ENCODE assay signal across 10 cellular contexts in genomic region chr17:28033972-28034714, GRCh38. TPM values are rescaled to one million over a fixed set of nuclear protein-coding genes. Genes with fewer than 3 reads are reported as not detected.
DNase-seq lines count a peak whose midpoint lies in the region; ATAC-seq, FAIRE-seq and TF ChIP-seq lines count a peak whose summit lies in the region.
"Had no signal": no experiment of that assay in that cellular context is flagged by ENCODE, and none has a peak within 500 bp of the region (broad histone marks: within the 10 kb centered on the region; RNA-seq: fewer than 3 reads in every experiment).

No MANE protein-coding gene starts in this region.

- 0 out of 2 replicates have a peak overlapping the region, but pooled peaks have one; percentile 5 for H2BK12ac ChIP-seq in H1 (ENCODE audit: low read depth, low read length)

- H3K4ac ChIP-seq in H1 (replicated peaks; ENCODE audit: insufficient read length, low read depth, low read length) = no peak overlapping the region

- no peak overlapping the region for H2AK5ac ChIP-seq in H1 (ENCODE audit: low read depth, low read length)

- no peak overlapping the region for H3K56ac ChIP-seq in H1 (replicated peaks; ENCODE audit: insufficient read length, low read depth, low read length)

- H3K79me2 ChIP-seq in PC-3 (ENCODE audit: low read length) = no peaks in the 10 kb centered on the region
- no peaks in the 10 kb centered on the region for H3K79me2 ChIP-seq in H1 (ENCODE audit: control insufficient read depth in 1 of 2, insufficient read depth in 2 of 2, low read length in 2 of 2)
- H3K79me2 ChIP-seq: hepatocyte had no signal

- TF ChIP-seq POLR2A in H1 (IDR thresholded peaks at IDR 0.05; ENCODE audit: control extremely low read depth in 1 of 2, low read depth in 2 of 2, low read length in 2 of 2) (no peak), GM18505 (IDR thresholded peaks at IDR 0.05; ENCODE audit: borderline replicate concordance, extremely low read depth, insufficient read depth, insufficient read length) (no peak)

- no peak overlapping the region for H4K91ac ChIP-seq in H1 (replicated peaks; ENCODE audit: insufficient read length, low read length)

- no peak for TF ChIP-seq RAD21 in H1 (IDR thresholded peaks at IDR 0.05 in 1 of 2, conservative IDR thresholded peaks at IDR 0.05 in 1 of 2; ENCODE audit: low read depth in 2 of 2, low read length in 2 of 2)

- H3K27me3 ChIP-seq in PC-3 (ENCODE audit: low read length) = no peaks in the 10 kb centered on the region
- no peaks in the 10 kb centered on the region for H3K27me3 ChIP-seq in H1 (replicated peaks in 1 of 4; ENCODE audit: control insufficient read depth in 3 of 4, extremely low read depth in 1 of 4, insufficient read depth in 3 of 4, low read length in 3 of 4)
- H3K27me3 ChIP-seq: hepatocyte had no signal

- no peak overlapping the region for H3K14ac ChIP-seq in H1 (ENCODE audit: insufficient read length)

- FAIRE-seq in H1 (lab: Jason Lieb, UNC) = no peak

- H3K18ac ChIP-seq in H1 (ENCODE audit: extremely low read depth, low read length) = no peak overlapping the region

- no TSS peak for BruUV-seq in PC-3 (replicated peaks; lab: Mats Ljungman, UMichigan)

- TF ChIP-seq EP300 in H1 (IDR thresholded peaks at IDR 0.05; ENCODE audit: borderline replicate concordance in 1 of 2, low read depth in 2 of 2, low read length in 2 of 2) = no peak

- no peak overlapping the region for H2BK20ac ChIP-seq in H1 (ENCODE audit: low read length)

- H2BK15ac ChIP-seq in H1 (ENCODE audit: low read length) = no peak overlapping the region

- H4K20me1 ChIP-seq in PC-3 (ENCODE audit: low read length) (no peaks in the 10 kb centered on the region), H1 (replicated peaks in 1 of 2; ENCODE audit: control insufficient read depth in 1 of 2, insufficient read depth in 2 of 2, low read length in 2 of 2) (no peaks in the 10 kb centered on the region)

- peaks cover 20% of the 10 kb centered on the region for H3K4me1 ChIP-seq in PC-3 (ENCODE audit: insufficient read depth, low read length)
- peaks cover 0 to 3% (median 0%) of the 10 kb centered on the region in 4 experiments; a peak in 1 of 7 replicates for H3K4me1 ChIP-seq in H1 (replicated peaks in 1 of 4; ENCODE audit: control insufficient read depth in 3 of 4, insufficient read depth in 4 of 4, low read length in 3 of 4)

- TF ChIP-seq CTCF in PC-3 (conservative IDR thresholded peaks at IDR 0.05; ENCODE audit: low read depth, low read length) = no peak
- TF ChIP-seq CTCF in H1 (IDR thresholded peaks at IDR 0.05; ENCODE audit: control extremely low read depth in 1 of 3, insufficient read depth in 1 of 3, low read depth in 1 of 3, low read length in 3 of 3) = no peak

- H2BK120ac ChIP-seq in H1 (replicated peaks; ENCODE audit: low read depth, low read length) = no peak overlapping the region

- POLR2A ChIA-PET in PC-3 (lab: Charles Lee; ENCODE audit: unreplicated experiment) = no interaction called here
- POLR2A ChIA-PET in H1 (lab: Charles Lee; ENCODE audit: partially characterized antibody) = interaction anchor here (1.0 kb wide), 2 partner anchors 24 to 39 kb away, joined by 3 read pairs; no protein-coding TSS in a partner anchor

- DNase-seq in EH (ENCODE audit: low read depth) = peak; percentile 96
- DNase-seq in PC-3 = peak; percentile 81
- no peak for DNase-seq in H1 (ENCODE audit: low read depth in 1 of 2, low spot score in 2 of 2)
- peak; percentile 22 for DNase-seq in myocyte (ENCODE audit: low read depth)
- no peak for DNase-seq in NCI-H2196 (lab: John Stamatoyannopoulos, UW; ENCODE audit: unreplicated experiment)
- DNase-seq: T-helper 9 cell had no signal

- 86% methylated on average over 8 of the region's 8 CpGs; no CpG with 5 or more reads in 1 of the 2 experiments for WGBS in H1 (ENCODE audit: extremely low coverage in 1 of 2, insufficient coverage in 1 of 2, insufficient read length in 1 of 2, insufficient replicate concordance in 2 of 2, low coverage in 1 of 2, low lambda C conversion rate in 2 of 2, missing lambda C conversion rate in 1 of 2), 2 experiments

- H3K4me2 ChIP-seq in PC-3 (ENCODE audit: low read length) (peak overlapping the region; percentile 48), H1 (ENCODE audit: insufficient read depth in 1 of 2, low read depth in 2 of 2, low read length in 2 of 2) (no peak overlapping the region)
- H3K4me2 ChIP-seq: hepatocyte had no signal

- H2BK5ac ChIP-seq in H1 (ENCODE audit: low read depth, low read length) = peak overlapping the region; percentile 20; the same call in 1 of the 2 replicates

- peak overlapping the region; percentile 76 for H3K27ac ChIP-seq in PC-3 (ENCODE audit: low read length)
- H3K27ac ChIP-seq in H1 (ENCODE audit: low read depth, low read length) = no peak overlapping the region
- H3K27ac ChIP-seq: hepatocyte had no signal

- ATAC-seq in PC-3 = peak; percentile 93
- no peak for ATAC-seq in GM18505 (IDR thresholded peaks at IDR 0.05; ENCODE audit: unreplicated experiment)
- ATAC-seq in HG03095 (IDR thresholded peaks at IDR 0.05; ENCODE audit: unreplicated experiment) = no peak
- ATAC-seq in GM21717 (IDR thresholded peaks at IDR 0.05; ENCODE audit: unreplicated experiment) = no peak

- H3K36me3 ChIP-seq in PC-3 (ENCODE audit: low read depth, low read length) (no peaks in the 10 kb centered on the region), H1 (ENCODE audit: control insufficient read depth in 2 of 4, insufficient read depth in 4 of 4, low read length in 3 of 4) (no peaks in the 10 kb centered on the region)

- no peak overlapping the region for H3K23ac ChIP-seq in H1 (ENCODE audit: insufficient read length)

- peak overlapping the region; percentile 87 for H2AFZ ChIP-seq in PC-3 (ENCODE audit: low read length)
- 0 out of 2 replicates have a peak overlapping the region, but pooled peaks have one; percentile 24 for H2AFZ ChIP-seq in H1 (ENCODE audit: low read length)
- H2AFZ ChIP-seq: hepatocyte had no signal

- no peaks in the 10 kb centered on the region for H3K23me2 ChIP-seq in H1 (ENCODE audit: low read depth, low read length)

- H3K9ac ChIP-seq in PC-3 (ENCODE audit: low read length) (peak overlapping the region; percentile 16; the same call in 1 of the 2 replicates), H1 (replicated peaks in 1 of 4; ENCODE audit: extremely low read depth in 1 of 4, low read depth in 3 of 4, low read length in 3 of 4) (no peak overlapping the region)

- H3K9me3 ChIP-seq in PC-3 (ENCODE audit: low read length) = no peaks in the 10 kb centered on the region
- no peaks in the 10 kb centered on the region for H3K9me3 ChIP-seq in H1 (ENCODE audit: insufficient read depth in 2 of 2, low read depth in 1 of 2, low read length in 1 of 2)

- no peak overlapping the region for H3K4me3 ChIP-seq in PC-3 (ENCODE audit: low read length)
- no peak overlapping the region for H3K4me3 ChIP-seq in H1 (ENCODE audit: extremely low read depth in 1 of 4, insufficient read depth in 2 of 4, low read depth in 3 of 4, low read length in 4 of 4)
- H3K4me3 ChIP-seq: hepatocyte had no signal

- H3F3A ChIP-seq in PC-3 (ENCODE audit: low read length, unreplicated experiment) = no peaks in the 10 kb centered on the region

- H4K8ac ChIP-seq in H1 (ENCODE audit: extremely low read depth, insufficient read depth, low read length) = no peak overlapping the region

- CTCF ChIA-PET in PC-3 (lab: Charles Lee) (no interaction called here), H1 (lab: Charles Lee; ENCODE audit: partially characterized antibody) (no interaction called here)

- intact Hi-C loops in PC-3 (cut with micrococcal nuclease) = no loop called here

- no peak overlapping the region for H4K5ac ChIP-seq in H1 (ENCODE audit: insufficient read length, low read depth, low read length)

- no peaks in the 10 kb centered on the region for H3K9me2 ChIP-seq in PC-3 (replicated peaks; ENCODE audit: low read length)

- H3K79me1 ChIP-seq in H1 (ENCODE audit: low read depth, low read length) = no peaks in the 10 kb centered on the region

TF ChIP-seq in H1, 55 proteins besides CTCF, POLR2A, EP300 and RAD21:
- TF ChIP-seq SIN3A (conservative IDR thresholded peaks at IDR 0.05 in 1 of 2, IDR thresholded peaks at IDR 0.05 in 1 of 2; ENCODE audit: low read depth in 1 of 2, low read length in 2 of 2) (no peak), SP2 (IDR thresholded peaks at IDR 0.05; ENCODE audit: low read length) (no peak), NRF1 (IDR thresholded peaks at IDR 0.05; ENCODE audit: low read depth, low read length) (no peak), JUND (IDR thresholded peaks at IDR 0.05; ENCODE audit: low read length) (no peak), FOSL1 (IDR thresholded peaks at IDR 0.05; ENCODE audit: insufficient read depth, low read depth, low read length) (no peak), KDM5A (IDR thresholded peaks at IDR 0.05; ENCODE audit: low read length) (no peak), SRF (IDR thresholded peaks at IDR 0.05; ENCODE audit: low read depth, low read length) (no peak), USF2 (IDR thresholded peaks at IDR 0.05; ENCODE audit: low read length) (no peak), POU5F1 (IDR thresholded peaks at IDR 0.05; ENCODE audit: low read depth, low read length) (no peak)

RNA-seq across cellular contexts. Expression of gene NLK, which starts 8.3 kb away (rescaled TPM):
- total RNA-seq in PC-3 (2014; rRNA removed) (14.9 and 16.3 TPM in 2 replicates), myocyte (12.5 and 20.8 TPM in 2 replicates)
- 47.0 and 49.9 TPM in 2 replicates for total RNA-seq in H1 (2021; fragmentation: NEBNext Ultra II Directional; extraction: Animal tissue kit (Norgen Biotek cat#: 25700))
- 30.5 and 30.8 TPM in 2 replicates for polyA plus RNA-seq in H1 (2011; rRNA removed)
- polyA plus RNA-seq in H1 (2011; cell fraction: cytosol; rRNA removed) = 30.2 TPM
- 97.7 TPM for polyA plus RNA-seq in H1 (2011; cell fraction: nucleus; rRNA removed)
- 23.6 to 37.1 TPM (median 26.1 TPM) in 4 replicates for polyA plus RNA-seq in H1 (2012, experiment 1 of 2)
- polyA plus RNA-seq in H1 (2012, experiment 2 of 2) = 6.1 TPM
- polyA plus RNA-seq in H1 (2013, experiment 1 of 2) = 43.2 TPM
- 39.6 TPM for polyA plus RNA-seq in H1 (2013, experiment 2 of 2)
- polyA minus RNA-seq in H1 (2011; rRNA and poly(A)+ RNA removed) = 116 and 123 TPM in 2 replicates
- 41.7 TPM for polyA minus RNA-seq in H1 (2011; cell fraction: cytosol; rRNA and poly(A)+ RNA removed)
- 173 TPM for polyA minus RNA-seq in H1 (2011; cell fraction: nucleus; rRNA and poly(A)+ RNA removed)
- 7.7 TPM for polyA plus RNA-seq in myocyte (2012)

Comparison
In these comparisons a context has a peak if more than half of its experiments do, and no peak if none do; other contexts are left out.
1. DNase-seq: peak in EH (single experiment), PC-3 (single experiment) and myocyte (single experiment); none in H1 (0 of 2) and NCI-H2196 (single experiment).